ENCODE assay signal across 15 cellular contexts in the genomic region with DNA sequence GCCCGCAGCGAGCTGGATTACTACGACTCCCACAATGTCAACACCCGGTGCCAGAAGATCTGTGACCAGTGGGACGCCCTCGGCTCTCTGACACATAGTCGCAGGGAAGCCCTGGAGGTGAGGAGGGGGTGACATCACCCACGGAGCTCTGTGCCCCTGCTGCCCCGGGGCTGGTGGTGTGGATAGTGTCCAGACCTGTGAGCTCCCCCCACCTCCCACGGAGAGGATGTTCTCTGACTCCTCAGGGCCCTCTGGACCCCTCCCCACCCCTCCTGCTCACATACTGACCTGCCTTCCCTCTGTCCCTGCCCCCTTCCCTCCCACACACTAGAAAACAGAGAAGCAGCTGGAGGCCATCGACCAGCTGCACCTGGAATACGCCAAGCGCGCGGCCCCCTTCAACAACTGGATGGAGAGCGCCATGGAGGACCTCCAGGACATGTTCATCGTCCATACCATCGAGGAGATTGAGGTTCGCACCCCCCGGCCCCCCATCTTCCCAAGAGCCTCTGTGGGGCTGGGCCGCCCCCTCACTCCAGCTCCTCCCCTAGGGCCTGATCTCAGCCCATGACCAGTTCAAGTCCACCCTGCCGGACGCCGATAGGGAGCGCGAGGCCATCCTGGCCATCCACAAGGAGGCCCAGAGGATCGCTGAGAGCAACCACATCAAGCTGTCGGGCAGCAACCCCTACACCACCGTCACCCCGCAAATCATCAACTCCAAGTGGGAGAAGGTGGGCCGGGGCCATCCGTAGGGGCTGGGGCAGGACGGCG. TPM values are rescaled to one million over a fixed set of nuclear protein-coding genes. Genes with fewer than 3 reads are reported as not detected.
DNase-seq lines count a peak whose midpoint lies in the region; ATAC-seq and TF ChIP-seq lines count a peak whose summit lies in the region.
"Had no signal": no experiment of that assay in that cellular context is flagged by ENCODE, and none has a peak within 500 bp of the region (broad histone marks: within the 10 kb centered on the region; RNA-seq: fewer than 3 reads in every experiment).

No MANE protein-coding gene starts in this region.

- no peaks in the 10 kb centered on the region for H4K20me1 ChIP-seq in OCI-LY7 (ENCODE audit: insufficient read depth, low read length)

- H3K4me1 ChIP-seq in OCI-LY7 (ENCODE audit: insufficient read depth, low read length, poor library complexity, severe bottlenecking) (no peaks in the 10 kb centered on the region), breast epithelium (peaks cover 12 to 24% of the 10 kb centered on the region in 2 donors), stomach (peaks cover 21 to 66% (median 53%) of the 10 kb centered on the region in 4 donors)
- H3K4me1 ChIP-seq: SJSA1 had no signal

- BruUV-seq in OCI-LY7 (replicated peaks; lab: Mats Ljungman, UMichigan), result TSS peak; percentile 68

- no peak for TF ChIP-seq POLR2A in breast epithelium (IDR thresholded peaks at IDR 0.05)
- TF ChIP-seq POLR2A in stomach (IDR thresholded peaks at IDR 0.05), result no peak

- H3K79me2 ChIP-seq in OCI-LY7 (ENCODE audit: insufficient read depth, low read depth, low read length), result no peaks in the 10 kb centered on the region

- H2AFZ ChIP-seq in OCI-LY7 (ENCODE audit: low read length), result no peak overlapping the region

- no peak for ATAC-seq in GM18873 (IDR thresholded peaks at IDR 0.05; ENCODE audit: low FRiP score, unreplicated experiment)
- ATAC-seq: activated CD4-positive, CD25-positive, alpha-beta regulatory T cell treated with anti-CD3 and anti-CD28 coated beads, Interleukin-2, amount 50 U/mL, for 24 hours; activated CD8-positive, alpha-beta memory T cell treated with anti-CD3 and anti-CD28 coated beads, Interleukin-2, amount 10 ng/mL, durations not matched to agents 7 days and 5 days; natural killer cell had no signal

- H3K27me3 ChIP-seq in breast epithelium (no peaks in the 10 kb centered on the region), stomach (no peaks in the 10 kb centered on the region)
- H3K27me3 ChIP-seq: SJSA1 had no signal

- no peaks in the 10 kb centered on the region for H3K9me3 ChIP-seq in OCI-LY7 (ENCODE audit: low read length)
- no peaks in the 10 kb centered on the region for H3K9me3 ChIP-seq in breast epithelium
- H3K9me3 ChIP-seq in stomach, result no peaks in the 10 kb centered on the region
- H3K9me3 ChIP-seq: SJSA1 had no signal

- H3K27ac ChIP-seq in OCI-LY7 (ENCODE audit: low read depth, low read length, poor library complexity, severe bottlenecking) (no peak overlapping the region), breast epithelium (peak overlapping the region; percentile 82 to 92), stomach (peak overlapping the region; percentile 27 to 88 (median 78))
- H3K27ac ChIP-seq: epithelial cell of prostate, SJSA1 had no signal

- intact Hi-C loops in OCI-LY7 (cut with micrococcal nuclease; ENCODE audit: unreplicated experiment), result loop anchor here (10.0 kb wide), 2 partner anchors 179 to 209 kb away; no protein-coding TSS in a partner anchor
- intact Hi-C loops in breast epithelium (cut with DNase I; ENCODE audit: low total_unique reads), result no loop called here
- intact Hi-C loops in stomach (cut with DNase I; ENCODE audit: low total_unique reads), result no loop called here

- peaks cover 52% of the 10 kb centered on the region; the same call in 1 of the 2 replicates for H3K36me3 ChIP-seq in OCI-LY7 (ENCODE audit: insufficient read depth, low read length)
- no peaks in the 10 kb centered on the region for H3K36me3 ChIP-seq in breast epithelium
- H3K36me3 ChIP-seq in stomach, result peaks cover 85 to 100% (median 100%) of the 10 kb centered on the region in 4 donors

- TF ChIP-seq CTCF in OCI-LY7 (conservative IDR thresholded peaks at IDR 0.05; ENCODE audit: low read length) (no peak), breast epithelium (IDR thresholded peaks at IDR 0.05) (no peak), stomach (IDR thresholded peaks at IDR 0.05) (no peak)

- no peak overlapping the region for H3K4me2 ChIP-seq in OCI-LY7 (ENCODE audit: low read length)

- WGBS in stomach, 5 donors, result 68 to 87% (median 82%) methylated on average over 25 to 34 of the region's 34 CpGs

- no peaks in the 10 kb centered on the region for H3K9me2 ChIP-seq in OCI-LY7 (ENCODE audit: insufficient read depth, low read length)

- no peak for DNase-seq in OCI-LY7 (ENCODE audit: low spot score)
- DNase-seq in breast epithelium (ENCODE audit: low spot score in 2 of 2), result no peak
- peak; percentile 73 for DNase-seq in left kidney (ENCODE audit: low read depth, low spot score)
- no peak for DNase-seq in stomach
- no peak for DNase-seq in NCI-H82 (lab: John Stamatoyannopoulos, UW)
- no peak for DNase-seq in NCI-H187 treated with DMSO at 0.1 percent for 48 hours (lab: John Stamatoyannopoulos, UW)
- no peak for DNase-seq in cerebellum (ENCODE audit: low spot score)
- DNase-seq: activated CD8-positive, alpha-beta memory T cell treated with anti-CD3 and anti-CD28 coated beads, Interleukin-2, amount 10 ng/mL, durations not matched to agents 7 days and 5 days; natural killer cell; NCI-H2081; NCI-H524 had no signal

- CTCF ChIA-PET in OCI-LY7 (lab: Charles Lee; ENCODE audit: unreplicated experiment), result interaction anchor here (0.6 kb wide), 2 partner anchors 152 to 154 kb away, joined by 5 to 6 read pairs; partner anchors contain the start of gene RINL

- TF ChIP-seq EP300 in stomach (IDR thresholded peaks at IDR 0.05), result no peak

- H3K4me3 ChIP-seq in OCI-LY7 (ENCODE audit: low read depth, low read length, poor library complexity, severe bottlenecking) (no peak overlapping the region), breast epithelium (no peak overlapping the region), stomach (no peak overlapping the region)
- H3K4me3 ChIP-seq: SJSA1 had no signal

- POLR2A ChIA-PET in OCI-LY7 (lab: Charles Lee), result interaction anchor here (0.6 kb wide), 2 partner anchors 30 to 1519 kb away, joined by 3 to 4 read pairs; no protein-coding TSS in a partner anchor

RNA-seq across cellular contexts. Expression of gene CAPN12, which starts 20.5 kb away (rescaled TPM):
- 1.2 and 2.9 TPM in 2 replicates for total RNA-seq in OCI-LY7 (2014; rRNA removed; shearing (Covaris generic))
- 2.6 and 3.7 TPM in 2 replicates for total RNA-seq in OCI-LY7 (2022)
- 1 to 10 TPM in 2 of 3 donors, under 1 TPM in 1; 0.16 to 9.2 (median 4.1) TPM for total RNA-seq in breast epithelium
- total RNA-seq in stomach, result 10 to 100 TPM in 1 of 5 donors, 1 to 10 TPM in 4; 1.2 to 33.3 (median 4.8) TPM
- 10 to 100 TPM in 2 of 3 donors, 1 to 10 TPM in 1; 3.4 to 16.9 (median 16.3) TPM for polyA plus RNA-seq in stomach
- 0.54 TPM for total RNA-seq in cerebellum
- total RNA-seq: SJSA1 had no signal

RNA-seq across cellular contexts. Expression of gene LGALS7, which starts 49.5 kb away (rescaled TPM):
- total RNA-seq in OCI-LY7 (2014; rRNA removed; shearing (Covaris generic)), result not detected in 2 replicates
- total RNA-seq in OCI-LY7 (2022) (not detected in 2 replicates), breast epithelium (1 to 10 TPM in 1 of 3 donors, not detected in 2; 1.5 TPM), stomach (1 to 10 TPM in 1 of 5 donors, not detected in 4; 2.0 TPM), cerebellum (not detected)
- polyA plus RNA-seq in stomach, result 1,000 to 10,000 TPM in 1 of 3 donors, 1 to 10 TPM in 1, not detected in 1; 1.7 to 1,381 TPM
- total RNA-seq: activated CD8-positive, alpha-beta memory T cell treated with anti-CD3 and anti-CD28 coated beads, Interleukin-2, amount 10 ng/mL, durations not matched to agents 7 days and 5 days; natural killer cell; SJSA1 had no signal
